Comparison of ENCODE assay signal across 12 cellular contexts in the genomic region with DNA sequence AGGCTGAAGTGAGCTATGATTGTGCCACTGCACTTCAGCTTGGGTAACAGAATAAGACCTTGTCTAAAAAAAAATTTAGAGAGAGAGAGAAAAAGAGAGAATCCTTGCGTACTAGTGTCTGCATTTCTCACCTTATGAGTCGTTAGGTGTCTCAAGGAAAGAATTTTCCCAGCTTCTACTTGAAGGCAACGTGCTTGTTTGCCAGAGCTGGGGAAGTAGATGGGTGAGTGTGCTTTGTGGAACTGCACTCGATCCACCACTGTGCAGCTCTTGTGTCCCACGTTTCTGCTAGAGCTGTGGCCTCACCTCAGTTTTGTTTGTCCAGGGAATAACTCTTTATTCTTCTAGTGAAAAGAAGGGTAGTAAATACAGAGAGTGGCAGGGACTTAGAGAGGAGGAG.
"Had no signal": no experiment of that assay in that cellular context is flagged by ENCODE, and none has a peak within 500 bp of the region (broad histone marks: within the 10 kb centered on the region; RNA-seq: fewer than 3 reads in every experiment).

No MANE protein-coding gene starts in this region.

- H3K36me3 Mint-ChIP-seq: activated naive CD8-positive, alpha-beta T cell treated with anti-CD3 and anti-CD28 coated beads for 36 hours; naive thymus-derived CD8-positive, alpha-beta T cell had no signal

- H3K4me3 Mint-ChIP-seq: activated naive CD8-positive, alpha-beta T cell treated with anti-CD3 and anti-CD28 coated beads for 36 hours; stimulated activated naive CD8-positive, alpha-beta T cell treated with anti-CD3 and anti-CD28 coated beads, Interleukin-15, Interleukin-2, amounts not matched to agents 100 ng/mL and 50 ng/mL, for 24 hours; T-helper 2 cell treated with Interferon-gamma antibody and Interleukin-4, amounts not matched to agents 5 μg/mL and 100 μg/mL, for 36 hours had no signal

- H3K27me3 Mint-ChIP-seq: activated naive CD8-positive, alpha-beta T cell treated with anti-CD3 and anti-CD28 coated beads for 36 hours; naive thymus-derived CD8-positive, alpha-beta T cell; stimulated activated naive CD8-positive, alpha-beta T cell treated with anti-CD3 and anti-CD28 coated beads, Interleukin-15, Interleukin-2, amounts not matched to agents 100 ng/mL and 50 ng/mL, for 24 hours had no signal

- H3K36me3 ChIP-seq: suprapubic skin had no signal

- ATAC-seq: activated CD4-positive, CD25-positive, alpha-beta regulatory T cell treated with anti-CD3 and anti-CD28 coated beads, Interleukin-2, amount 50 U/mL, for 24 hours; naive thymus-derived CD8-positive, alpha-beta T cell had no signal

- H3K27ac ChIP-seq: suprapubic skin had no signal

- H3K27me3 ChIP-seq: suprapubic skin had no signal

- DNase-seq: activated CD4-positive, alpha-beta T cell treated with anti-CD3 and anti-CD28 coated beads, Interleukin-2, amount 50 U/mL, for 1 hour; activated CD8-positive, alpha-beta memory T cell treated with anti-CD3 and anti-CD28 coated beads for 24 hours; activated naive CD8-positive, alpha-beta T cell treated with anti-CD3 and anti-CD28 coated beads for 36 hours; naive thymus-derived CD8-positive, alpha-beta T cell; posterior cingulate gyrus; stimulated activated CD4-positive, alpha-beta T cell treated with anti-CD3 and anti-CD28 coated beads, Interleukin-15, amount 100 ng/mL, for 24 hours; stimulated activated CD4-positive, alpha-beta T cell treated with anti-CD3 and anti-CD28 coated beads, Interleukin-4, amount 100 ng/mL, for 1 hour; trophoblast cell had no signal

- H3K4me1 ChIP-seq: suprapubic skin had no signal

- H3K4me3 ChIP-seq: suprapubic skin had no signal

- H3K9me3 ChIP-seq: suprapubic skin had no signal

- H3K27ac Mint-ChIP-seq: activated naive CD8-positive, alpha-beta T cell treated with anti-CD3 and anti-CD28 coated beads for 36 hours; naive thymus-derived CD8-positive, alpha-beta T cell; stimulated activated naive CD8-positive, alpha-beta T cell treated with anti-CD3 and anti-CD28 coated beads, Interleukin-15, Interleukin-2, amounts not matched to agents 100 ng/mL and 50 ng/mL, for 24 hours; T-helper 2 cell treated with Interferon-gamma antibody and Interleukin-4, amounts not matched to agents 5 μg/mL and 100 μg/mL, for 36 hours had no signal

- H3K9me3 Mint-ChIP-seq: stimulated activated naive CD8-positive, alpha-beta T cell treated with anti-CD3 and anti-CD28 coated beads, Interleukin-15, Interleukin-2, amounts not matched to agents 100 ng/mL and 50 ng/mL, for 24 hours; T-helper 2 cell treated with Interferon-gamma antibody and Interleukin-4, amounts not matched to agents 5 μg/mL and 100 μg/mL, for 36 hours had no signal
